ENCODE assay signal across 15 cellular contexts in the genomic region with DNA sequence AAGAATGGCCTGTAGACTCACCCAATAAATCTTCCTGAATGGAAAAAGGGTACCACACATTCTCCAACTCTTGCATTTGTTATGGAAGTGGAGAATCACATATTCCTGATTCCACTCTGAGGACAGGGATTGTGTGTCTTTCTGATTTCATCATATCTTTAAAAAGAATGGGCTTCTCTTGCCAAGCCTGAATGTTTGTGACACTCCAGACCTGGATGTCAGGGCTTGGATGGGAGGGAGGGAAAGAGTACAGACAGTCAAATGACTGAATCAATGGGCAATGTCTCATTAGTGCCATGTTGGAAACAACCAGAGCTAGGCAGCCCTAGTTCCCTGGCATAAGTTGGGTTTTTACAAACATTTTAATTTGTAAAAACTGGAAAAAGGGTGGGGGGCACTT.
DNase-seq lines count a peak whose midpoint lies in the region; ATAC-seq lines count a peak whose summit lies in the region.
"Had no signal": no experiment of that assay in that cellular context is flagged by ENCODE, and none has a peak within 500 bp of the region (broad histone marks: within the 10 kb centered on the region; RNA-seq: fewer than 3 reads in every experiment).

No MANE protein-coding gene starts in this region.

- peak; percentile 80 for ATAC-seq in left ventricle myocardium superior
- ATAC-seq in GM18511 (IDR thresholded peaks at IDR 0.05; ENCODE audit: unreplicated experiment), result no peak
- ATAC-seq in GM21717 (IDR thresholded peaks at IDR 0.05; ENCODE audit: unreplicated experiment), result no peak
- ATAC-seq: HCT116, Panc1 had no signal

- intact Hi-C loops in left ventricle myocardium superior (cut with micrococcal nuclease), result no loop called here

- DNase-seq in AG08395 (ENCODE audit: low spot score), result peak; percentile 63
- peak; percentile 50 for DNase-seq in GM04503 (ENCODE audit: low read depth)
- peak; percentile 45 for DNase-seq in fibroblast of gingiva (ENCODE audit: low read depth)
- DNase-seq in left ventricle myocardium superior, result no peak
- DNase-seq in NCI-H69 (lab: John Stamatoyannopoulos, UW), result no peak
- no peak for DNase-seq in glomerular visceral epithelial cell (ENCODE audit: extremely low spot score)
- DNase-seq: Kasumi-1, NCI-H187 treated with DMSO at 0.1 percent for 48 hours, NCI-H2171, NCI-H510A, SHP77 had no signal

Comparison
In these comparisons a context has a peak if more than half of its experiments do, and no peak if none do; other contexts are left out.
1. DNase-seq: peak in AG08395 (single experiment), GM04503 (single experiment) and fibroblast of gingiva (single experiment); none in left ventricle myocardium superior (single experiment), NCI-H69 (single experiment) and glomerular visceral epithelial cell (single experiment).